ENCODE assay signal across 2 cellular contexts in genomic region chr3:5226783-5227182, GRCh38.
TF ChIP-seq lines count a peak whose summit lies in the region.

No MANE protein-coding gene starts in this region.

TF ChIP-seq in IMR-90, 13 proteins besides CTCF, POLR2A, EP300 and RAD21 (continued from another document):
- TF ChIP-seq CEBPB (IDR thresholded peaks at IDR 0.05; ENCODE audit: low read depth, low read length) (peak; percentile 50), FOS (IDR thresholded peaks at IDR 0.05; ENCODE audit: low read depth, low read length) (no peak), BHLHE40 (IDR thresholded peaks at IDR 0.05; ENCODE audit: low read depth, low read length) (no peak), MAZ (IDR thresholded peaks at IDR 0.05; ENCODE audit: borderline replicate concordance, low read depth, low read length) (no peak), RCOR1 (IDR thresholded peaks at IDR 0.05; ENCODE audit: insufficient replicate concordance, low read length) (no peak), ELK1 (IDR thresholded peaks at IDR 0.05; ENCODE audit: borderline replicate concordance, low read depth, low read length) (no peak), RFX5 (IDR thresholded peaks at IDR 0.05; ENCODE audit: low read depth, low read length) (no peak), MXI1 (IDR thresholded peaks at IDR 0.05; ENCODE audit: borderline replicate concordance, low read depth, low read length) (no peak), CHD1 (IDR thresholded peaks at IDR 0.05; ENCODE audit: low read depth, low read length) (no peak), MAFK (IDR thresholded peaks at IDR 0.05; ENCODE audit: low read depth, low read length) (no peak), USF2 (IDR thresholded peaks at IDR 0.05; ENCODE audit: low read depth, low read length) (no peak)

TF ChIP-seq in K562, 482 proteins besides CTCF, POLR2A, EP300 and RAD21:
- TF ChIP-seq YY1 (IDR thresholded peaks at IDR 0.05; ENCODE audit: borderline replicate concordance in 1 of 3, control insufficient read depth in 1 of 3, extremely low read depth in 1 of 3, insufficient read depth in 3 of 3, insufficient read length in 1 of 3, insufficient replicate concordance in 2 of 3, low read depth in 1 of 3, low read length in 2 of 3) (no peak), ELF4 (CRISPR knock-in tag; IDR thresholded peaks at IDR 0.05) (no peak), MCM3 (IDR thresholded peaks at IDR 0.05) (no peak), ZNF449 (CRISPR knock-in tag; IDR thresholded peaks at IDR 0.05) (no peak), CEBPB (tag; IDR thresholded peaks at IDR 0.05) (peak; percentile 73), SMC3 (conservative IDR thresholded peaks at IDR 0.05; ENCODE audit: insufficient read depth, low read depth, low read length) (peak; percentile 42; the same call in 1 of the 2 replicates), CSDE1 (IDR thresholded peaks at IDR 0.05) (no peak), ZNF12 (CRISPR knock-in tag; IDR thresholded peaks at IDR 0.05) (no peak), DEAF1 (CRISPR knock-in tag; IDR thresholded peaks at IDR 0.05) (peak; percentile 76), IRF9 (tag; IDR thresholded peaks at IDR 0.05) (0 out of 2 replicates have a peak, but pooled peaks have one; percentile 14), KLF13 (tag; IDR thresholded peaks at IDR 0.05; ENCODE audit: borderline replicate concordance, low read depth) (no peak), ZNF384 (IDR thresholded peaks at IDR 0.05; ENCODE audit: low read depth, low read length) (peak; percentile 80), ZBTB33 (CRISPR knock-in tag; IDR thresholded peaks at IDR 0.05) (no peak), TSC22D4 (tag; IDR thresholded peaks at IDR 0.05) (0 out of 2 replicates have a peak, but pooled peaks have one; percentile 12), CGGBP1 (CRISPR knock-in tag; IDR thresholded peaks at IDR 0.05) (no peak), ELF2 (CRISPR knock-in tag; IDR thresholded peaks at IDR 0.05) (0 out of 2 replicates have a peak, but pooled peaks have one; percentile 36), NELFE (IDR thresholded peaks at IDR 0.05; ENCODE audit: insufficient read depth, insufficient read length) (no peak), CEBPG (CRISPR knock-in tag; IDR thresholded peaks at IDR 0.05) (no peak), CEBPG (tag; conservative IDR thresholded peaks at IDR 0.05 in 1 of 2, IDR thresholded peaks at IDR 0.05 in 1 of 2) (peak; percentile 84 to 89)
